In genomic region chrX:49784747-49785280, GRCh38 we compare ENCODE assay signal across 9 cellular contexts. TPM values are rescaled to one million over a fixed set of nuclear protein-coding genes. Genes with fewer than 3 reads are reported as not detected.
"Had no signal": no experiment of that assay in that cellular context is flagged by ENCODE, and none has a peak within 500 bp of the region (broad histone marks: within the 10 kb centered on the region; RNA-seq: fewer than 3 reads in every experiment).

No MANE protein-coding gene starts in this region.

- DNase-seq: GDM1, GF-D8 had no signal

- ATAC-seq: GM12878 had no signal

- H3K4me3 ChIP-seq: GM12878 had no signal

- FAIRE-seq: G401.6, GM12878, GM12891, GM12892, GM18507, GM19239 had no signal

RNA-seq across cellular contexts. Expression of gene PAGE4, which starts 44.3 kb away (rescaled TPM):
- total RNA-seq: G401, GM12878 had no signal
- polyA plus RNA-seq: GM12878 had no signal
